ENCODE assay signal across 15 cellular contexts in genomic region chr1:116130376-116130775, GRCh38.
DNase-seq lines count a peak whose midpoint lies in the region; TF ChIP-seq lines count a peak whose summit lies in the region.
"Had no signal": no experiment of that assay in that cellular context is flagged by ENCODE, and none has a peak within 500 bp of the region (broad histone marks: within the 10 kb centered on the region; RNA-seq: fewer than 3 reads in every experiment).

No MANE protein-coding gene starts in this region.

- DNase-seq in NCI-H524 (lab: John Stamatoyannopoulos, UW) (peak; percentile 0 to 38), NCI-H524 treated with DMSO at 0.1 percent for 48 hours (lab: John Stamatoyannopoulos, UW) (no peak), NCI-H187 (lab: John Stamatoyannopoulos, UW) (peak; percentile 42 to 80), NCI-H2227 (lab: John Stamatoyannopoulos, UW; ENCODE audit: unreplicated experiment) (peak; percentile 70), epithelial cell of esophagus (ENCODE audit: low read depth) (peak; percentile 78), NCI-H2107 treated with DMSO at 0.1 percent for 48 hours (lab: John Stamatoyannopoulos, UW; ENCODE audit: unreplicated experiment) (no peak), foreskin melanocyte (no peak), DMS114 treated with DMSO at 0.1 percent for 48 hours (lab: John Stamatoyannopoulos, UW; ENCODE audit: unreplicated experiment) (no peak)
- DNase-seq: C1 segment of cervical spinal cord, DMS153, MG63, NCI-H1436 treated with DMSO at 0.1 percent for 48 hours, NCI-H2081 treated with DMSO at 0.1 percent for 48 hours, RPMI8226 had no signal

- TF ChIP-seq CTCF in epithelial cell of esophagus (IDR thresholded peaks at IDR 0.05; ENCODE audit: insufficient read depth, low read depth, low read length, missing control alignments): no peak

- no peak overlapping the region for H3K4me3 ChIP-seq in epithelial cell of esophagus (ENCODE audit: low read length)
- H3K4me3 ChIP-seq: MG63, SJSA1 had no signal

Comparison
In these comparisons a context has a peak if more than half of its experiments do, and no peak if none do; other contexts are left out.
1. DNase-seq: peak in NCI-H524 (2 of 2), NCI-H187 (2 of 2), NCI-H2227 (single experiment) and epithelial cell of esophagus (single experiment); none in NCI-H524 treated with DMSO at 0.1 percent for 48 hours (single experiment), NCI-H2107 treated with DMSO at 0.1 percent for 48 hours (single experiment), foreskin melanocyte (single experiment) and DMS114 treated with DMSO at 0.1 percent for 48 hours (single experiment).